17 cellular contexts compared by ENCODE assay signal in the genomic region with DNA sequence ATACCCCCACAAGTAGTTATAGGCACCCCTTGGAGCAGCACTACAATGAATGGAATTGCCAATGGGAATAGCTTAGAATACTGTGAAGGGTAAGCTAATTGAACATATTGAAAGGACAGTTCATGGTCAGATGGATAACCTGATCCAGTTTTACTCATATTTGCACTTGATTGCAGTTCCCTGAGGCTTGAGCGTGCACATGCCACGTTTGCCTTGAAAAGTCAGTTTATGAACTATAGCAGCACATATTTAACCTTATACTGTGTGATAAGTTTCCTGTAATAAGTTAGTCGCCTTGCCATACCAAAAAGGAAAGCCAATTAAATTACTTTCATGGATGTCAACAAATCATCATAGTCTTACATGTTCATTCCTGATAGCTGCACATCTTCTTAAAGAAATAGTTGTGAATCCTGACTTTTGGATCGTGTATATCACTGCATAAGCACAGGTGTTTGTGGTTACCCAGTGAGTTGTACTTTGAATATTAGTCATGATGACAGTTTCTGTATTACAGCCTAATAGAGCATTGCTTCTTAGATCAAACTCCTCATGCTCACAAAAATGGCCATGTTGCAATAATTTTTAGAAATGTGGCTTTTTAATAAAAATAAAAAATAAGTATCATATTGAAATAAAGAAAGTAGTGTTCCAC. TPM values are rescaled to one million over a fixed set of nuclear protein-coding genes. Genes with fewer than 3 reads are reported as not detected.
DNase-seq lines count a peak whose midpoint lies in the region; ATAC-seq, FAIRE-seq and TF ChIP-seq lines count a peak whose summit lies in the region.
"Had no signal": no experiment of that assay in that cellular context is flagged by ENCODE, and none has a peak within 500 bp of the region (broad histone marks: within the 10 kb centered on the region; RNA-seq: fewer than 3 reads in every experiment).

No MANE protein-coding gene starts in this region.

- in situ Hi-C loops in GM13976 (cut with MboI; ENCODE audit: low sequenced_read_pairs, unreplicated experiment) = no loop called here

- peak; percentile 96 for ATAC-seq in HG02610 (IDR thresholded peaks at IDR 0.05; ENCODE audit: unreplicated experiment)
- peak; percentile 94 for ATAC-seq in HG03378 (IDR thresholded peaks at IDR 0.05; ENCODE audit: unreplicated experiment)
- ATAC-seq: Panc1 had no signal

- no peak for TF ChIP-seq CTCF in GM13976 (IDR thresholded peaks at IDR 0.05; ENCODE audit: borderline replicate concordance, control extremely low read depth, extremely low read depth, insufficient read depth, missing control alignments)

- intact Hi-C loops in head of caudate nucleus (cut with DNase I) = no loop called here

- FAIRE-seq in GM19239 (lab: Jason Lieb, UNC) = peak; percentile 88

- DNase-seq in GM13976 (ENCODE audit: low spot score) = peak; percentile 52
- peak; percentile 44 for DNase-seq in GM19239 (ENCODE audit: insufficient read length, low spot score)
- no peak for DNase-seq in occipital lobe (lab: John Stamatoyannopoulos, UW)
- DNase-seq in head of caudate nucleus = no peak
- no peak for DNase-seq in superior temporal gyrus (ENCODE audit: extremely low spot score)
- DNase-seq in NCI-H1694 treated with DMSO at 0.1 percent for 48 hours (lab: John Stamatoyannopoulos, UW) = no peak
- DNase-seq: activated B cell treated with CpG ODN at 0.5 μM for 24 hours; activated naive CD4-positive, alpha-beta T cell treated with anti-CD3 and anti-CD28 coated beads for 36 hours; foreskin melanocyte; NCI-H2029 treated with DMSO at 0.1 percent for 48 hours; stimulated activated CD4-positive, alpha-beta T cell treated with anti-CD3 and anti-CD28 coated beads, Interleukin-1b, Interleukin-23, amount 100 ng/mL, for 48 hours had no signal

RNA-seq across cellular contexts. Expression of gene DNTT, which starts 21.6 kb away (rescaled TPM):
- total RNA-seq in occipital lobe = not detected
- total RNA-seq: lower leg skin, osteocyte, thoracic aorta had no signal

RNA-seq across cellular contexts. Expression of gene OPALIN, which starts 33.0 kb away (rescaled TPM):
- total RNA-seq in occipital lobe = not detected
- total RNA-seq: activated B cell treated with CpG ODN at 0.5 μM for 24 hours; activated naive CD4-positive, alpha-beta T cell treated with anti-CD3 and anti-CD28 coated beads for 36 hours; lower leg skin; osteocyte; thoracic aorta had no signal

RNA-seq across cellular contexts. Expression of gene BLNK, which starts 54.5 kb away (rescaled TPM):
- total RNA-seq in occipital lobe = 0.78 TPM
- total RNA-seq: activated naive CD4-positive, alpha-beta T cell treated with anti-CD3 and anti-CD28 coated beads for 36 hours; osteocyte had no signal

Comparison
In these comparisons a context has a peak if more than half of its experiments do, and no peak if none do; other contexts are left out.
1. DNase-seq: peak in GM13976 (single experiment) and GM19239 (single experiment); none in occipital lobe (single experiment), head of caudate nucleus (0 of 42), superior temporal gyrus (single experiment) and NCI-H1694 treated with DMSO at 0.1 percent for 48 hours (single experiment).